Comparison of ENCODE assay signal across 9 cellular contexts in the genomic region with DNA sequence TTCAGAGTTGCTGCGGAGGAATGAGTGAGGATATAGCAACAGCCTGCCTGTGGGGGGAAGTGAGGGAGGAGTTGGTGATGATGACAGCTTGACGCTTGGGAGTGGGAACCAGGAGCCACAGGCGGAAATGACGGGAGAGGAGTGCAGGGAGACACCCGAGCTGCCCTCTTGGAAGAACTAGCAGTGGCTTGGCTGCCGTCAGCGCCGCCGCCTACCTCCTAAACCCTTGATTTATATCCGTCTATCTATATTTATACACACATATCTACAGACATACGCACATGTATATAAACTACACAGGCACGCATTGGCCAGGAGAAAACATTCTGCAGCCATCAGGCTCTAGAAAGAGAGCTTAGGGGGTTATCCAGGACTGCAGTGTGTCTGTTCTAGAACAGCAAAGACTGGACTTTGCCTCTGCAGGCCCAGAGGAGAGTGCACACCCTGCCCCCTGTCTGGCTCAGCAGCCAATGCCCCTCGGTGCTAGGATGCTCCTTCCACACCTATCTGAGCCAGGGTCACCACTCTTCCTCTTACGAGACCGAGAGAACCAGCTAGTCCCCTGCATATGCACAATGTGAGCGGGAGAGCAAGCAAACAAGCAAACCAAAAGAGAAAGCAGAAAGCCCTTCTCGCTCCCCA. TPM values are rescaled to one million over a fixed set of nuclear protein-coding genes. Genes with fewer than 3 reads are reported as not detected.
DNase-seq lines count a peak whose midpoint lies in the region; ATAC-seq, FAIRE-seq and TF ChIP-seq lines count a peak whose summit lies in the region.
"Had no signal": no experiment of that assay in that cellular context is flagged by ENCODE, and none has a peak within 500 bp of the region (broad histone marks: within the 10 kb centered on the region; RNA-seq: fewer than 3 reads in every experiment).

No MANE protein-coding gene starts in this region.

- no peaks in the 10 kb centered on the region for H4K20me1 ChIP-seq in H1 (replicated peaks in 1 of 2; ENCODE audit: control insufficient read depth in 1 of 2, insufficient read depth in 2 of 2, low read length in 2 of 2)

- H3K79me1 ChIP-seq in H1 (ENCODE audit: low read depth, low read length): no peaks in the 10 kb centered on the region

- H3K9ac ChIP-seq in H1 (replicated peaks in 1 of 4; ENCODE audit: extremely low read depth in 1 of 4, low read depth in 3 of 4, low read length in 3 of 4) (no peak overlapping the region; a peak in 1 of 7 replicates), mucosa of stomach (ENCODE audit: low read length) (peak overlapping the region; percentile 61)

- no peak for FAIRE-seq in H1 (lab: Jason Lieb, UNC)

- H2BK20ac ChIP-seq in H1 (ENCODE audit: low read length): peak overlapping the region; percentile 80; the same call in 1 of the 2 replicates

- H3K4ac ChIP-seq in H1 (replicated peaks; ENCODE audit: insufficient read length, low read depth, low read length): no peak overlapping the region

- CTCF ChIA-PET in MCF 10A (lab: Yijun Ruan, JAX) (interaction anchor here (0.9 to 2.4 kb wide), 6 partner anchors 9 to 196 kb away, joined by 3 to 10 read pairs (median 5); partner anchors contain the start of gene EPHB3), H1 (lab: Charles Lee; ENCODE audit: partially characterized antibody) (interaction anchor here (0.6 to 6.8 kb wide), 15 partner anchors 8 to 206 kb away, joined by 3 to 42 read pairs (median 4); no protein-coding TSS in a partner anchor)

- H3K36me3 Mint-ChIP-seq in MCF 10A (ENCODE audit: insufficient read depth, unreplicated experiment): no peaks in the 10 kb centered on the region
- H3K36me3 Mint-ChIP-seq: CD4-positive, CD25-positive, alpha-beta regulatory T cell had no signal

- TF ChIP-seq POLR2A in breast epithelium (IDR thresholded peaks at IDR 0.05) (no peak), H1 (IDR thresholded peaks at IDR 0.05; ENCODE audit: control extremely low read depth in 1 of 2, low read depth in 2 of 2, low read length in 2 of 2) (no peak)

- no peak for TF ChIP-seq EP300 in H1 (IDR thresholded peaks at IDR 0.05; ENCODE audit: borderline replicate concordance in 1 of 2, low read depth in 2 of 2, low read length in 2 of 2)

- peak overlapping the region; percentile 60; the same call in 1 of the 2 replicates for H2AK5ac ChIP-seq in H1 (ENCODE audit: low read depth, low read length)

- intact Hi-C loops in breast epithelium (cut with DNase I; ENCODE audit: low total_unique reads) (no loop called here), MCF 10A (cut with micrococcal nuclease) (no loop called here)

- no peak overlapping the region; the same call in 1 of the 2 replicates for H3K18ac ChIP-seq in H1 (ENCODE audit: extremely low read depth, low read length)

- no peak for ATAC-seq in HG02938 (IDR thresholded peaks at IDR 0.05; ENCODE audit: unreplicated experiment)
- no peak for ATAC-seq in HG03280 (IDR thresholded peaks at IDR 0.05; ENCODE audit: unreplicated experiment)

- H3K27ac Mint-ChIP-seq in MCF 10A (ENCODE audit: low read depth, unreplicated experiment): no peak overlapping the region

- no TSS peak for BruUV-seq in MCF 10A (replicated peaks; lab: Mats Ljungman, UMichigan)

- no peaks in the 10 kb centered on the region for H3K27me3 Mint-ChIP-seq in MCF 10A (ENCODE audit: insufficient read depth, unreplicated experiment)

- no peaks in the 10 kb centered on the region for H3K79me2 ChIP-seq in H1 (ENCODE audit: control insufficient read depth in 1 of 2, insufficient read depth in 2 of 2, low read length in 2 of 2)

- no peak overlapping the region for H3K4me3 Mint-ChIP-seq in MCF 10A (ENCODE audit: unreplicated experiment)
- H3K4me3 Mint-ChIP-seq: CD4-positive, CD25-positive, alpha-beta regulatory T cell had no signal

- H3K27ac ChIP-seq in breast epithelium: peak overlapping the region; percentile 38 to 63
- H3K27ac ChIP-seq in H1 (ENCODE audit: low read depth, low read length): no peak overlapping the region

- H3K4me1 ChIP-seq in breast epithelium: no peaks in the 10 kb centered on the region
- peaks cover 3 to 29% (median 19%) of the 10 kb centered on the region in 4 experiments for H3K4me1 ChIP-seq in H1 (replicated peaks in 1 of 4; ENCODE audit: control insufficient read depth in 3 of 4, insufficient read depth in 4 of 4, low read length in 3 of 4)
- peaks cover 52% of the 10 kb centered on the region for H3K4me1 ChIP-seq in mucosa of stomach (ENCODE audit: control insufficient read depth, insufficient read depth, low read length)

- no peaks in the 10 kb centered on the region for H3K9me3 ChIP-seq in breast epithelium
- no peaks in the 10 kb centered on the region for H3K9me3 ChIP-seq in H1 (ENCODE audit: insufficient read depth in 2 of 2, low read depth in 1 of 2, low read length in 1 of 2)
- H3K9me3 ChIP-seq in mucosa of stomach (ENCODE audit: control insufficient read depth, low read length): no peaks in the 10 kb centered on the region

- H2BK5ac ChIP-seq in H1 (ENCODE audit: low read depth, low read length): 0 out of 2 replicates have a peak overlapping the region, but pooled peaks have one; percentile 56

- no peak overlapping the region for H4K8ac ChIP-seq in H1 (ENCODE audit: extremely low read depth, insufficient read depth, low read length)

- H3K23ac ChIP-seq in H1 (ENCODE audit: insufficient read length): no peak overlapping the region

- TF ChIP-seq RAD21 in H1 (IDR thresholded peaks at IDR 0.05 in 1 of 2, conservative IDR thresholded peaks at IDR 0.05 in 1 of 2; ENCODE audit: low read depth in 2 of 2, low read length in 2 of 2): no peak

- POLR2A ChIA-PET in MCF 10A (lab: Yijun Ruan, JAX) (interaction anchor here (0.7 to 2.5 kb wide), 4 partner anchors 8 to 191 kb away, joined by 3 to 16 read pairs (median 4); partner anchors contain the start of gene MAGEF1), H1 (lab: Charles Lee; ENCODE audit: partially characterized antibody) (interaction anchor here (0.7 to 2.1 kb wide), 3 partner anchors 9 to 45 kb away, joined by 3 to 7 read pairs (median 3); partner anchors contain the start of gene MAGEF1)

- DNase-seq in breast epithelium (ENCODE audit: low spot score in 2 of 2): no peak
- no peak for DNase-seq in MCF 10A (ENCODE audit: unreplicated experiment)
- DNase-seq in H1 (ENCODE audit: low read depth in 1 of 2, low spot score in 2 of 2): no peak
- no peak for DNase-seq in HPDE6-E6E7 (ENCODE audit: extremely low spot score)
- DNase-seq in GM20000 (ENCODE audit: low spot score): no peak
- DNase-seq: CD4-positive, CD25-positive, alpha-beta regulatory T cell had no signal

- no peak overlapping the region for H3K14ac ChIP-seq in H1 (ENCODE audit: insufficient read length)

- H3K4me1 Mint-ChIP-seq in MCF 10A (ENCODE audit: insufficient read depth, unreplicated experiment): peaks cover 17% of the 10 kb centered on the region

- 67% methylated on average over 17 of the region's 17 CpGs; no CpG with 5 or more reads in 1 of the 2 experiments for WGBS in H1 (ENCODE audit: extremely low coverage in 1 of 2, insufficient coverage in 1 of 2, insufficient read length in 1 of 2, insufficient replicate concordance in 2 of 2, low coverage in 1 of 2, low lambda C conversion rate in 2 of 2, missing lambda C conversion rate in 1 of 2), 2 experiments

- H2BK12ac ChIP-seq in H1 (ENCODE audit: low read depth, low read length): peak overlapping the region; percentile 80; the same call in 1 of the 2 replicates

- no peak overlapping the region for H2AFZ ChIP-seq in H1 (ENCODE audit: low read length)

- H3K36me3 ChIP-seq in breast epithelium: no peaks in the 10 kb centered on the region
- no peaks in the 10 kb centered on the region for H3K36me3 ChIP-seq in H1 (ENCODE audit: control insufficient read depth in 2 of 4, insufficient read depth in 4 of 4, low read length in 3 of 4)
- no peaks in the 10 kb centered on the region for H3K36me3 ChIP-seq in mucosa of stomach (ENCODE audit: control insufficient read depth, insufficient read depth, low read length)

- H2BK120ac ChIP-seq in H1 (replicated peaks; ENCODE audit: low read depth, low read length): no peak overlapping the region

- no peak overlapping the region for H4K5ac ChIP-seq in H1 (ENCODE audit: insufficient read length, low read depth, low read length)

- H3K56ac ChIP-seq in H1 (replicated peaks; ENCODE audit: insufficient read length, low read depth, low read length): no peak overlapping the region

- no peak for TF ChIP-seq CTCF in breast epithelium (IDR thresholded peaks at IDR 0.05)
- no peak for TF ChIP-seq CTCF in MCF 10A (IDR thresholded peaks at IDR 0.05; ENCODE audit: unreplicated experiment)
- TF ChIP-seq CTCF in H1 (IDR thresholded peaks at IDR 0.05; ENCODE audit: control extremely low read depth in 1 of 3, insufficient read depth in 1 of 3, low read depth in 1 of 3, low read length in 3 of 3): peak in 1 of 3 experiments; percentile 7; a peak in 1 of 4 replicates
- no peak for TF ChIP-seq CTCF in GM20000 (IDR thresholded peaks at IDR 0.05; ENCODE audit: extremely low read depth, missing control alignments)

- H3K4me2 ChIP-seq in H1 (ENCODE audit: insufficient read depth in 1 of 2, low read depth in 2 of 2, low read length in 2 of 2): peak overlapping the region; percentile 0 to 31; a peak in 1 of 4 replicates

- H3K9me3 Mint-ChIP-seq in MCF 10A (ENCODE audit: unreplicated experiment): no peaks in the 10 kb centered on the region
- H3K9me3 Mint-ChIP-seq: CD4-positive, CD25-positive, alpha-beta regulatory T cell had no signal

- H3K4me3 ChIP-seq in breast epithelium: peak overlapping the region in 2 of 3 donors; percentile 2 to 39
- H3K4me3 ChIP-seq in H1 (ENCODE audit: extremely low read depth in 1 of 4, insufficient read depth in 2 of 4, low read depth in 3 of 4, low read length in 4 of 4): no peak overlapping the region
- peak overlapping the region; percentile 42 for H3K4me3 ChIP-seq in mucosa of stomach (ENCODE audit: low read length)

- H3K27me3 ChIP-seq in breast epithelium (no peaks in the 10 kb centered on the region), H1 (replicated peaks in 1 of 4; ENCODE audit: control insufficient read depth in 3 of 4, extremely low read depth in 1 of 4, insufficient read depth in 3 of 4, low read length in 3 of 4) (0 out of 7 replicates have a peak, but pooled peaks cover 0 to 3% (median 1%) of the 10 kb centered on the region in 4 experiments), mucosa of stomach (ENCODE audit: control insufficient read depth, insufficient read depth, low read length) (no peaks in the 10 kb centered on the region)

- peak overlapping the region; percentile 88 for H2BK15ac ChIP-seq in H1 (ENCODE audit: low read length)

- H4K91ac ChIP-seq in H1 (replicated peaks; ENCODE audit: insufficient read length, low read length): peak overlapping the region; percentile 62

- no peaks in the 10 kb centered on the region; the same call in 1 of the 2 replicates for H3K23me2 ChIP-seq in H1 (ENCODE audit: low read depth, low read length)

RNA-seq across cellular contexts. Expression of gene MAGEF1, which starts 45.3 kb away (rescaled TPM):
- 10 to 100 TPM; 16.5 to 40.4 (median 38.3) TPM for total RNA-seq in breast epithelium
- 34.5 and 41.2 TPM in 2 replicates for total RNA-seq in MCF 10A (2022)
- total RNA-seq in H1 (2021; fragmentation: NEBNext Ultra II Directional; extraction: Animal tissue kit (Norgen Biotek cat#: 25700)): 54.1 and 56.7 TPM in 2 replicates
- 26.5 and 29.5 TPM in 2 replicates for polyA plus RNA-seq in H1 (2011; rRNA removed)
- polyA plus RNA-seq in H1 (2011; cell fraction: cytosol; rRNA removed): 51.9 TPM
- polyA plus RNA-seq in H1 (2011; cell fraction: nucleus; rRNA removed): 18.1 TPM
- 47.6 to 57.8 TPM (median 52.1 TPM) in 4 replicates for polyA plus RNA-seq in H1 (2012, experiment 1 of 2)
- 31.8 TPM for polyA plus RNA-seq in H1 (2012, experiment 2 of 2)
- 33.0 TPM for polyA plus RNA-seq in H1 (2013, experiment 1 of 2)
- polyA plus RNA-seq in H1 (2013, experiment 2 of 2): 35.2 TPM
- polyA minus RNA-seq in H1 (2011; rRNA and poly(A)+ RNA removed): 11.3 and 12.0 TPM in 2 replicates
- polyA minus RNA-seq in H1 (2011; cell fraction: cytosol; rRNA and poly(A)+ RNA removed): 21.2 TPM
- polyA minus RNA-seq in H1 (2011; cell fraction: nucleus; rRNA and poly(A)+ RNA removed): 11.4 TPM

RNA-seq across cellular contexts. Expression of gene VPS8, which starts 54.8 kb away (rescaled TPM):
- 10 to 100 TPM; 52.2 to 86.3 (median 61.9) TPM for total RNA-seq in breast epithelium
- total RNA-seq in MCF 10A (2022): 33.8 and 52.2 TPM in 2 replicates
- 38.0 and 41.0 TPM in 2 replicates for total RNA-seq in H1 (2021; fragmentation: NEBNext Ultra II Directional; extraction: Animal tissue kit (Norgen Biotek cat#: 25700))
- polyA plus RNA-seq in H1 (2011; rRNA removed): 11.6 and 13.0 TPM in 2 replicates
- 17.5 TPM for polyA plus RNA-seq in H1 (2011; cell fraction: cytosol; rRNA removed)
- polyA plus RNA-seq in H1 (2011; cell fraction: nucleus; rRNA removed): 13.0 TPM
- 13.6 to 18.2 TPM (median 16.1 TPM) in 4 replicates for polyA plus RNA-seq in H1 (2012, experiment 1 of 2)
- polyA plus RNA-seq in H1 (2012, experiment 2 of 2): 1.2 TPM
- 11.4 TPM for polyA plus RNA-seq in H1 (2013, experiment 1 of 2)
- 11.6 TPM for polyA plus RNA-seq in H1 (2013, experiment 2 of 2)
- 52.1 and 77.3 TPM in 2 replicates for polyA minus RNA-seq in H1 (2011; rRNA and poly(A)+ RNA removed)
- polyA minus RNA-seq in H1 (2011; cell fraction: cytosol; rRNA and poly(A)+ RNA removed): 21.4 TPM
- 144 TPM for polyA minus RNA-seq in H1 (2011; cell fraction: nucleus; rRNA and poly(A)+ RNA removed)

Comparison
In these comparisons a context has a peak if more than half of its experiments do, and no peak if none do; other contexts are left out.
1. H3K4me3 ChIP-seq: peak in breast epithelium (2 of 3) and mucosa of stomach (single experiment); none in H1 (0 of 4).